In the genomic region with DNA sequence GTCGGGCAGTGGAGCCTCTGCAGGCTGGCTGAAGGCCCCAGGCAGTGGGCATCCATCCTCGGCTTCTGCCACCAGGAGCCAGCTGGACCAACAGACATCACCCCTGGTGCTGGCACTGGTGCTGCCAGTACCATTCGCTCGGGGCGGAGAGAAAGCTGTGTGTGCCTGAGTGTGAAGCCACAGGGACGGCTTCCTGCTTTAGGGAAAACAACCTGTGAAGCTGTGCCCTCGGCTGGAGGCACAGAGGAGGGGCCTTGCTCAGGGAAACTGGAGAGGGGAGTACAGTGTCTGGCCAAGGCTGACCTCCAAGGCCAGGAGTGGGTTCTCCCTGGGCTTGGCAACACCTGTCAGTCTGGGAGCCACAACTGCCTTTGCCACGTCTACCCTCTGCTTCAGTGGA, we compare ENCODE assay signal across 19 cellular contexts. TPM values are rescaled to one million over a fixed set of nuclear protein-coding genes. Genes with fewer than 3 reads are reported as not detected.
A peak's percentile ranks its signal among the peaks of the same experiment; 100 is the strongest.
DNase-seq lines count a peak whose midpoint lies in the region; ATAC-seq and TF ChIP-seq lines count a peak whose summit lies in the region.
"Had no signal": no experiment of that assay in that cellular context is flagged by ENCODE, and none has a peak within 500 bp of the region (broad histone marks: within the 10 kb centered on the region; RNA-seq: fewer than 3 reads in every experiment).

No MANE protein-coding gene starts in this region.

- TF ChIP-seq EP300 in sigmoid colon (IDR thresholded peaks at IDR 0.05) = no peak

- H3K9ac ChIP-seq in BLaER1 treated with 17β-estradiol and CSF1 and Interleukin-3, amounts not matched to agents 10 nM and 100 nM = peak overlapping the region in 1 of 11 experiments; percentile 10; a peak in 5 of 22 replicates

- peaks cover 84 to 100% (median 100%) of the 10 kb centered on the region in 10 experiments for H3K4me1 ChIP-seq in BLaER1 treated with 17β-estradiol and CSF1 and Interleukin-3, amounts not matched to agents 10 nM and 100 nM
- H3K4me1 ChIP-seq in Panc1 (ENCODE audit: control insufficient read depth, insufficient read depth, low read length) = peaks cover 100% of the 10 kb centered on the region
- H3K4me1 ChIP-seq in sigmoid colon = peaks cover 0 to 89% (median 78%) of the 10 kb centered on the region in 4 donors
- H3K4me1 ChIP-seq: BE2C had no signal

- no peak overlapping the region for H3K4me3 ChIP-seq in BLaER1 treated with 17β-estradiol and CSF1 and Interleukin-3, amounts not matched to agents 10 nM and 100 nM
- H3K4me3 ChIP-seq in Panc1 (ENCODE audit: low read depth in 2 of 2, low read length in 2 of 2) (no peak overlapping the region), sigmoid colon (no peak overlapping the region)
- H3K4me3 ChIP-seq: coronary artery had no signal

- peaks cover 0 to 7% (median 0%) of the 10 kb centered on the region in 11 experiments; a peak in 3 of 22 replicates for H3K36me3 ChIP-seq in BLaER1 treated with 17β-estradiol and CSF1 and Interleukin-3, amounts not matched to agents 10 nM and 100 nM
- H3K36me3 ChIP-seq in Panc1 (ENCODE audit: control insufficient read depth, insufficient read depth, low read length) = no peaks in the 10 kb centered on the region
- no peaks in the 10 kb centered on the region for H3K36me3 ChIP-seq in sigmoid colon
- H3K36me3 ChIP-seq: BE2C had no signal

- peaks cover 96 to 100% (median 100%) of the 10 kb centered on the region in 11 experiments for H4K20me1 ChIP-seq in BLaER1 treated with 17β-estradiol and CSF1 and Interleukin-3, amounts not matched to agents 10 nM and 100 nM

- TF ChIP-seq POLR2A in sigmoid colon (IDR thresholded peaks at IDR 0.05) = no peak

- POLR2A ChIA-PET in Panc1 (lab: Charles Lee) = no interaction called here

- CTCF ChIA-PET in Panc1 (lab: Charles Lee) = no interaction called here

- peak overlapping the region in 1 of 11 experiments; percentile 0; a peak in 1 of 22 replicates for H3K27ac ChIP-seq in BLaER1 treated with 17β-estradiol and CSF1 and Interleukin-3, amounts not matched to agents 10 nM and 100 nM
- H3K27ac ChIP-seq in Panc1 (ENCODE audit: low read length) = peak overlapping the region; percentile 94
- H3K27ac ChIP-seq in sigmoid colon = peak overlapping the region; percentile 53 to 78 (median 72)

- H3K27me3 ChIP-seq in BLaER1 treated with 17β-estradiol and CSF1 and Interleukin-3, amounts not matched to agents 10 nM and 100 nM = peaks cover 0 to 7% (median 0%) of the 10 kb centered on the region in 11 experiments; a peak in 2 of 22 replicates
- no peaks in the 10 kb centered on the region for H3K27me3 ChIP-seq in Panc1 (ENCODE audit: control insufficient read depth, insufficient read depth, low read length)
- H3K27me3 ChIP-seq in sigmoid colon = no peaks in the 10 kb centered on the region
- H3K27me3 ChIP-seq: BE2C had no signal

- intact Hi-C loops in Panc1 (cut with micrococcal nuclease; ENCODE audit: unreplicated experiment) (no loop called here), sigmoid colon (cut with DNase I) (loop anchor here (10.0 kb wide), 1 partner anchor 171 kb away; no protein-coding TSS in a partner anchor)

- WGBS in sigmoid colon, 2 donors = 84 to 86% methylated on average over 8 of the region's 8 CpGs

- H3K9me3 ChIP-seq in BLaER1 treated with 17β-estradiol and CSF1 and Interleukin-3, amounts not matched to agents 10 nM and 100 nM (replicated peaks in 1 of 11) = no peaks in the 10 kb centered on the region
- H3K9me3 ChIP-seq in Panc1 (ENCODE audit: control insufficient read depth, insufficient read depth, low read depth, low read length) = no peaks in the 10 kb centered on the region
- no peaks in the 10 kb centered on the region for H3K9me3 ChIP-seq in sigmoid colon
- H3K9me3 ChIP-seq: BE2C had no signal

- ATAC-seq in Panc1 = no peak
- ATAC-seq: esophagus mucosa; HCT116; naive thymus-derived CD4-positive, alpha-beta T cell; right cardiac atrium had no signal

- in situ Hi-C loops in Panc1 (cut with HindIII; ENCODE audit: low pct_unique_long_range_greater_than_20kb, low sequenced_read_pairs) = no loop called here

- no peak for DNase-seq in Panc1 (ENCODE audit: low read depth, low spot score)
- peak; percentile 50 for DNase-seq in glomerular visceral epithelial cell (ENCODE audit: extremely low spot score)
- DNase-seq in sigmoid colon = no peak
- DNase-seq in NCI-H345 (lab: John Stamatoyannopoulos, UW) = no peak
- no peak for DNase-seq in NCI-H1930 (lab: John Stamatoyannopoulos, UW)
- no peak for DNase-seq in COR-L47 (lab: John Stamatoyannopoulos, UW)
- no peak for DNase-seq in stimulated activated CD4-positive, alpha-beta T cell treated with anti-CD3 and anti-CD28 coated beads, Interleukin-4, amount 100 ng/mL, for 1 hour
- DNase-seq: activated CD4-positive, alpha-beta memory T cell treated with anti-CD3 and anti-CD28 coated beads, Interleukin-2, amount 10 ng/mL, durations not matched to agents 7 days and 5 days; BE2C; DMS79; naive thymus-derived CD4-positive, alpha-beta T cell; NCI-H446 treated with DMSO at 0.1 percent for 48 hours; OCI-M1; right cardiac atrium; stimulated activated CD8-positive, alpha-beta memory T cell treated with anti-CD3 and anti-CD28 coated beads, Interleukin-4, amount 100 ng/mL, for 48 hours had no signal

- H3K4me2 ChIP-seq in BLaER1 treated with 17β-estradiol and CSF1 and Interleukin-3, amounts not matched to agents 10 nM and 100 nM = peak overlapping the region; percentile 80 to 98 (median 94)

- BruUV-seq in Panc1 (replicated peaks; lab: Mats Ljungman, UMichigan) = no TSS peak

- no peak for TF ChIP-seq CTCF in Panc1 (IDR thresholded peaks at IDR 0.05)
- no peak for TF ChIP-seq CTCF in sigmoid colon (IDR thresholded peaks at IDR 0.05)

RNA-seq across cellular contexts. Expression of a gene that starts 38.3 kb away (rescaled TPM):
- total RNA-seq in Panc1 (2021; ENCODE audit: unreplicated experiment) = 56.3 TPM
- 74.0 TPM for polyA plus RNA-seq in Panc1 (2012; ENCODE audit: insufficient read length)
- 10 to 100 TPM in 2 of 4 donors, 1 to 10 TPM in 2; 8.2 to 24.1 (median 14.2) TPM for total RNA-seq in sigmoid colon
- 10 to 100 TPM; 13.8 to 36.2 (median 24.7) TPM for polyA plus RNA-seq in sigmoid colon
